9 cellular contexts compared by ENCODE assay signal in genomic region chr1:12276225-12276624, GRCh38. TPM values are rescaled to one million over a fixed set of nuclear protein-coding genes. Genes with fewer than 3 reads are reported as not detected.
DNase-seq lines count a peak whose midpoint lies in the region; ATAC-seq, FAIRE-seq and TF ChIP-seq lines count a peak whose summit lies in the region.
"Had no signal": no experiment of that assay in that cellular context is flagged by ENCODE, and none has a peak within 500 bp of the region (broad histone marks: within the 10 kb centered on the region; RNA-seq: fewer than 3 reads in every experiment).

No MANE protein-coding gene starts in this region.

- no peaks in the 10 kb centered on the region for H3K27me3 Mint-ChIP-seq in brain
- H3K27me3 Mint-ChIP-seq in activated naive CD8-positive, alpha-beta T cell treated with anti-CD3 and anti-CD28 coated beads, Interleukin-2, amount 50 U/mL, for 24 hours = no peaks in the 10 kb centered on the region

- BruUV-seq in HepG2 (replicated peaks; lab: Mats Ljungman, UMichigan) = no TSS peak

- H3K9me3 ChIP-seq in A549 = no peaks in the 10 kb centered on the region
- H3K9me3 ChIP-seq in HepG2 (ENCODE audit: low read length) = no peaks in the 10 kb centered on the region
- H3K9me3 ChIP-seq: ovary had no signal

- POLR2A ChIA-PET in A549 (lab: Yijun Ruan, JAX) (no interaction called here), HEK293T (lab: Yijun Ruan, JAX) (no interaction called here), HepG2 (lab: Yijun Ruan, JAX) (no interaction called here)

- no peak for FAIRE-seq in A549 (lab: Jason Lieb, UNC)
- FAIRE-seq in HepG2 (lab: Jason Lieb, UNC) = peak; percentile 49

- in situ Hi-C loops in HepG2 (cut with HindIII; ENCODE audit: extremely low pct_ligation_motif_present, low pct_unique_long_range_greater_than_20kb) = loop anchor here (10.0 kb wide), 2 partner anchors 379 to 499 kb away; partner anchors contain the start of gene PRAMEF12

- no peak for TF ChIP-seq POLR2A in A549 (IDR thresholded peaks at IDR 0.05; ENCODE audit: low read length)
- TF ChIP-seq POLR2A in HepG2 (IDR thresholded peaks at IDR 0.05; ENCODE audit: insufficient read depth in 1 of 2, low read depth in 2 of 2, low read length in 2 of 2) = no peak

- CTCF ChIA-PET in A549 (lab: Yijun Ruan, JAX) (interaction anchor here (0.8 to 3.4 kb wide), 27 partner anchors 8 to 499 kb away, joined by 3 to 17 read pairs (median 5); partner anchors contain the start of gene DHRS3), HEK293T (lab: Yijun Ruan, JAX) (interaction anchor here (0.7 to 2.5 kb wide), 5 partner anchors 11 to 343 kb away, joined by 3 to 10 read pairs (median 5); no protein-coding TSS in a partner anchor), HepG2 (lab: Yijun Ruan, JAX; ENCODE audit: low intra/inter-chr PET ratio, low total read pairs) (interaction anchor here (1.1 to 3.3 kb wide), 3 partner anchors 47 to 383 kb away, joined by 6 to 19 read pairs (median 7); partner anchors contain the start of gene VPS13D)

- H3K9ac ChIP-seq in HepG2 (ENCODE audit: insufficient read depth, low read depth, low read length) = no peak overlapping the region

- H3K4me1 ChIP-seq in A549 = peaks cover 5% of the 10 kb centered on the region; the same call in 1 of the 3 replicates
- H3K4me1 ChIP-seq in HepG2 (ENCODE audit: insufficient read depth, low read length) = no peaks in the 10 kb centered on the region

- H4K20me1 ChIP-seq in HepG2 (ENCODE audit: insufficient read depth, low read length) = no peaks in the 10 kb centered on the region

- no peaks in the 10 kb centered on the region for H3K9me3 Mint-ChIP-seq in brain
- no peaks in the 10 kb centered on the region for H3K9me3 Mint-ChIP-seq in activated naive CD8-positive, alpha-beta T cell treated with anti-CD3 and anti-CD28 coated beads, Interleukin-2, amount 50 U/mL, for 24 hours

- H3K27ac ChIP-seq in A549 = no peak overlapping the region
- H3K27ac ChIP-seq in HepG2 (ENCODE audit: extremely low read length, insufficient read depth, low read length) = no peak overlapping the region
- H3K27ac ChIP-seq: ovary had no signal

- H3K36me3 Mint-ChIP-seq in brain = peaks cover 67% of the 10 kb centered on the region
- peaks cover 46% of the 10 kb centered on the region for H3K36me3 Mint-ChIP-seq in activated naive CD8-positive, alpha-beta T cell treated with anti-CD3 and anti-CD28 coated beads, Interleukin-2, amount 50 U/mL, for 24 hours (ENCODE audit: low read depth)

- TF ChIP-seq RAD21 in A549 (conservative IDR thresholded peaks at IDR 0.05 in 1 of 2, IDR thresholded peaks at IDR 0.05 in 1 of 2) (peak; percentile 50 to 64; a peak in 4 of 5 replicates), HepG2 (CRISPR knock-in tag; IDR thresholded peaks at IDR 0.05) (no peak)

- H3K27ac Mint-ChIP-seq in brain = no peak overlapping the region
- H3K27ac Mint-ChIP-seq in activated naive CD8-positive, alpha-beta T cell treated with anti-CD3 and anti-CD28 coated beads, Interleukin-2, amount 50 U/mL, for 24 hours = no peak overlapping the region

- H3K36me3 ChIP-seq in HepG2 (replicated peaks in 1 of 2; ENCODE audit: control insufficient read depth in 1 of 2, insufficient read depth in 2 of 2, low read length in 2 of 2) = peaks cover 7 to 29% of the 10 kb centered on the region in 2 experiments
- H3K36me3 ChIP-seq: ovary had no signal

- TF ChIP-seq EP300 in A549 (IDR thresholded peaks at IDR 0.05) (no peak), HepG2 (IDR thresholded peaks at IDR 0.05; ENCODE audit: low read depth in 2 of 2, low read length in 2 of 2) (no peak), HepG2 (CRISPR knock-in tag; IDR thresholded peaks at IDR 0.05; ENCODE audit: borderline replicate concordance) (no peak)

- peaks cover 15% of the 10 kb centered on the region for H3K4me1 Mint-ChIP-seq in brain
- no peaks in the 10 kb centered on the region for H3K4me1 Mint-ChIP-seq in activated naive CD8-positive, alpha-beta T cell treated with anti-CD3 and anti-CD28 coated beads, Interleukin-2, amount 50 U/mL, for 24 hours

- H3K79me2 ChIP-seq in HepG2 (ENCODE audit: insufficient read depth, low read length) = no peaks in the 10 kb centered on the region

- H3K27me3 ChIP-seq in HepG2 (ENCODE audit: control insufficient read depth in 1 of 2, insufficient read depth in 2 of 2, low read length in 2 of 2) = no peaks in the 10 kb centered on the region
- H3K27me3 ChIP-seq: ovary had no signal

- DNase-seq in A549 (ENCODE audit: low read depth in 1 of 2, low spot score in 1 of 2) = peak; percentile 38 to 66
- DNase-seq in HEK293T (ENCODE audit: extremely low spot score) = peak; percentile 40
- DNase-seq in HepG2 (ENCODE audit: low spot score) = peak; percentile 32
- DNase-seq in DMS153 (lab: John Stamatoyannopoulos, UW) = no peak
- no peak for DNase-seq in activated naive CD8-positive, alpha-beta T cell treated with anti-CD3 and anti-CD28 coated beads, Interleukin-2, amount 50 U/mL, for 24 hours
- no peak for DNase-seq in AML-193 (lab: John Stamatoyannopoulos, UW)
- DNase-seq in UCSD-AML1 (lab: John Stamatoyannopoulos, UW; ENCODE audit: unreplicated experiment) = no peak

- peak; percentile 35; the same call in 2 of the 3 replicates for TF ChIP-seq CTCF in A549 (IDR thresholded peaks at IDR 0.05)
- TF ChIP-seq CTCF in brain (conservative IDR thresholded peaks at IDR 0.05) = peak; percentile 28 to 68
- peak; percentile 53 for TF ChIP-seq CTCF in HepG2 (CRISPR knock-in tag; IDR thresholded peaks at IDR 0.05)

- H3K4me3 ChIP-seq in A549 (no peak overlapping the region), HepG2 (replicated peaks in 1 of 3; ENCODE audit: insufficient read depth in 1 of 3, low read depth in 2 of 3, low read length in 3 of 3) (no peak overlapping the region)
- H3K4me3 ChIP-seq: ovary had no signal

- H3K4me3 Mint-ChIP-seq in brain = no peak overlapping the region
- H3K4me3 Mint-ChIP-seq in activated naive CD8-positive, alpha-beta T cell treated with anti-CD3 and anti-CD28 coated beads, Interleukin-2, amount 50 U/mL, for 24 hours = no peak overlapping the region

- 42% methylated on average over 7 of the region's 7 CpGs for WGBS in A549 (ENCODE audit: missing lambda C conversion rate)
- 77% methylated on average over 7 of the region's 7 CpGs for WGBS in HepG2 (ENCODE audit: low lambda C conversion rate)

- intact Hi-C loops in HepG2 (cut with micrococcal nuclease; ENCODE audit: unreplicated experiment) = no loop called here

- no peak overlapping the region for H3K4me2 ChIP-seq in A549
- H3K4me2 ChIP-seq in HepG2 (ENCODE audit: low read depth, low read length) = no peak overlapping the region

- H2AFZ ChIP-seq in HepG2 (ENCODE audit: low read length) = no peak overlapping the region

- ATAC-seq in A549 (peak; percentile 89 to 93), HepG2 (peak; percentile 66)
- ATAC-seq in activated naive CD8-positive, alpha-beta T cell treated with anti-CD3 and anti-CD28 coated beads, Interleukin-2, amount 50 U/mL, for 24 hours = no peak

TF ChIP-seq in A549, 52 proteins besides CTCF, POLR2A, EP300 and RAD21:
- TF ChIP-seq SMC3 (IDR thresholded peaks at IDR 0.05) (0 out of 3 replicates have a peak, but pooled peaks have one; percentile 16), ESRRA (IDR thresholded peaks at IDR 0.05; ENCODE audit: borderline replicate concordance, low read length) (no peak), RCOR1 (IDR thresholded peaks at IDR 0.05; ENCODE audit: low read depth, low read length) (no peak)

TF ChIP-seq in HEK293T, 16 proteins besides CTCF, POLR2A, EP300 and RAD21 (continues in another document):
- TF ChIP-seq FOXK2 (IDR thresholded peaks at IDR 0.05) (no peak), FOXM1 (IDR thresholded peaks at IDR 0.05; ENCODE audit: borderline replicate concordance) (no peak), CTBP1 (IDR thresholded peaks at IDR 0.05; ENCODE audit: borderline replicate concordance) (no peak)

TF ChIP-seq in HepG2, 621 proteins besides CTCF, POLR2A, EP300 and RAD21 (continues in another document):
- TF ChIP-seq ZNF644 (CRISPR knock-in tag; IDR thresholded peaks at IDR 0.05; ENCODE audit: low read depth) (no peak), STAG1 (CRISPR knock-in tag; IDR thresholded peaks at IDR 0.05) (peak; percentile 53), SMC3 (IDR thresholded peaks at IDR 0.05; ENCODE audit: low read length) (peak; percentile 28; the same call in 1 of the 2 replicates), KLF13 (CRISPR knock-in tag; IDR thresholded peaks at IDR 0.05) (no peak)

RNA-seq across cellular contexts. Expression of gene VPS13D, which starts 46.4 kb away (rescaled TPM):
- polyA plus RNA-seq in A549 (2011; rRNA removed) (15.9 and 21.0 TPM in 2 replicates), A549 (2017; fragmentation: RNase III; extraction: RNeasy Plus Mini Kit Qiagen cat#74134 plus additional on column Dnase treatment) (5.4 to 6.7 TPM (median 6.1 TPM) in 3 replicates), brain (ENCODE audit: insufficient read depth, low read depth, low replicate concordance) (16.7 TPM), HepG2 (2011; rRNA removed) (8.6 and 9.2 TPM in 2 replicates)
- 5.9 and 7.2 TPM in 2 replicates for polyA plus RNA-seq in A549 (2012; cell fraction: cytosol; rRNA removed)
- 9.0 and 10.8 TPM in 2 replicates for polyA plus RNA-seq in A549 (2012; cell fraction: nucleus; rRNA removed)
- 39.5 and 47.8 TPM in 2 replicates for polyA minus RNA-seq in A549 (2011; rRNA and poly(A)+ RNA removed)
- total RNA-seq in HepG2 (2016; rRNA removed; fragmentation: Illumina TruSeq; extraction: Trizol) = 13.9 and 14.2 TPM in 2 replicates
- total RNA-seq in HepG2 (2016; cell fraction: cytosol; rRNA removed; fragmentation: Illumina TruSeq; extraction: Trizol; ENCODE audit: low read depth) = 5.8 and 6.7 TPM in 2 replicates
- total RNA-seq in HepG2 (2016; cell fraction: insoluble cytoplasmic fraction; rRNA removed; fragmentation: Illumina TruSeq; extraction: Trizol) = 10.6 and 11.0 TPM in 2 replicates
- 4.5 and 5.9 TPM in 2 replicates for total RNA-seq in HepG2 (2016; cell fraction: membrane; rRNA removed; fragmentation: Illumina TruSeq; extraction: Trizol)
- 20.5 and 26.2 TPM in 2 replicates for total RNA-seq in HepG2 (2016; cell fraction: nucleus; rRNA removed; fragmentation: Illumina TruSeq; extraction: Trizol)
- 7.0 and 8.7 TPM in 2 replicates for polyA plus RNA-seq in HepG2 (2011; cell fraction: cytosol; rRNA removed)
- polyA plus RNA-seq in HepG2 (2011; cell fraction: nucleus; rRNA removed) = 16.7 and 19.0 TPM in 2 replicates
- polyA plus RNA-seq in HepG2 (2012) = 7.3 and 7.6 TPM in 2 replicates
- polyA plus RNA-seq in HepG2 (2016; cell fraction: cytosol; fragmentation: Illumina TruSeq; extraction: Trizol; ENCODE audit: low read depth) = 0.57 and 0.77 TPM in 2 replicates
- polyA plus RNA-seq in HepG2 (2016; cell fraction: insoluble cytoplasmic fraction; fragmentation: Illumina TruSeq; extraction: Trizol; ENCODE audit: low read depth) = 7.9 and 10.6 TPM in 2 replicates
- polyA plus RNA-seq in HepG2 (2016; cell fraction: membrane; fragmentation: Illumina TruSeq; extraction: Trizol; ENCODE audit: low read depth) = 1.4 and 1.5 TPM in 2 replicates
- polyA plus RNA-seq in HepG2 (2016; cell fraction: nucleus; fragmentation: Illumina TruSeq; extraction: Trizol; ENCODE audit: insufficient read depth, low read depth) = 10.4 and 11.0 TPM in 2 replicates
- 26.2 and 54.8 TPM in 2 replicates for polyA minus RNA-seq in HepG2 (2011; rRNA and poly(A)+ RNA removed; ENCODE audit: low replicate concordance)
- 11.6 and 12.3 TPM in 2 replicates for polyA minus RNA-seq in HepG2 (2011; cell fraction: cytosol; rRNA and poly(A)+ RNA removed)
- polyA minus RNA-seq in HepG2 (2011; cell fraction: nucleus; rRNA and poly(A)+ RNA removed) = 52.4 and 72.0 TPM in 2 replicates

Comparison
In these comparisons a context has a peak if more than half of its experiments do, and no peak if none do; other contexts are left out.
1. DNase-seq: peak in A549 (2 of 2), HEK293T (single experiment) and HepG2 (single experiment); none in DMS153 (single experiment), activated naive CD8-positive, alpha-beta T cell treated with anti-CD3 and anti-CD28 coated beads, Interleukin-2, amount 50 U/mL, for 24 hours (single experiment), AML-193 (0 of 2) and UCSD-AML1 (single experiment).
2. Of the 38 proteins assayed by ChIP-seq in both HepG2 and A549: peak only in HepG2: none; only in A549: RAD21; in both: CTCF and SMC3; in neither: 35.
3. Peak in every context shown above with its lines, with median percentiles within 50 percentile points of each other: CTCF ChIP-seq.